9 cellular contexts compared by ENCODE assay signal in the genomic region with DNA sequence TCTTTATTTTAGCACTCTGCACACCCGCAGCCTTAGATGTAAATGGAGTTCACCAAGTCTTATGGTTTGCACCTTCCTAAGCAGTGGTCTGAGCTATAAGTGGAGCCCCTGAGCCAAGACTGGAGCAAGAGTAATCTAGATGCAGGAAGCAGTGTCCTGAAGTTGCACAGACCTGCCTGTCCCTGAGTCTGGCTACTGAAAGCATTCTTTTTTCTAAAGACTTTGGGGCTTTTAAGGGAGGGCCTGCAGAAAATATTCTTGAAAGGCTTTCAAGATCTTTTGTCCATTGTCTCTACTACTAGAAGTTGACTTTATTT.
"Had no signal": no experiment of that assay in that cellular context is flagged by ENCODE, and none has a peak within 500 bp of the region (broad histone marks: within the 10 kb centered on the region; RNA-seq: fewer than 3 reads in every experiment).

No MANE protein-coding gene starts in this region.

- H3K36me3 Mint-ChIP-seq: IgD-negative memory B cell had no signal

- ATAC-seq: HCT116, HepG2 had no signal

- H3K4me3 ChIP-seq: GM23248, HAP-1 had no signal

- H3K27me3 Mint-ChIP-seq: IgD-negative memory B cell had no signal

- H3K9me3 Mint-ChIP-seq: HFFc6, IgD-negative memory B cell had no signal

- FAIRE-seq: HepG2 had no signal

- DNase-seq: GOT3, H7 had no signal

- H3K27ac ChIP-seq: GM23248, HL-60 had no signal

- H3K4me1 Mint-ChIP-seq: IgD-negative memory B cell had no signal

- H3K4me3 Mint-ChIP-seq: HFFc6, IgD-negative memory B cell had no signal

- H3K4me1 ChIP-seq: HAP-1 had no signal

- H3K36me3 ChIP-seq: HAP-1 had no signal

- H3K27ac Mint-ChIP-seq: HFFc6, IgD-negative memory B cell had no signal

- H3K9me3 ChIP-seq: HAP-1 had no signal
